10 cellular contexts compared by ENCODE assay signal in the genomic region with DNA sequence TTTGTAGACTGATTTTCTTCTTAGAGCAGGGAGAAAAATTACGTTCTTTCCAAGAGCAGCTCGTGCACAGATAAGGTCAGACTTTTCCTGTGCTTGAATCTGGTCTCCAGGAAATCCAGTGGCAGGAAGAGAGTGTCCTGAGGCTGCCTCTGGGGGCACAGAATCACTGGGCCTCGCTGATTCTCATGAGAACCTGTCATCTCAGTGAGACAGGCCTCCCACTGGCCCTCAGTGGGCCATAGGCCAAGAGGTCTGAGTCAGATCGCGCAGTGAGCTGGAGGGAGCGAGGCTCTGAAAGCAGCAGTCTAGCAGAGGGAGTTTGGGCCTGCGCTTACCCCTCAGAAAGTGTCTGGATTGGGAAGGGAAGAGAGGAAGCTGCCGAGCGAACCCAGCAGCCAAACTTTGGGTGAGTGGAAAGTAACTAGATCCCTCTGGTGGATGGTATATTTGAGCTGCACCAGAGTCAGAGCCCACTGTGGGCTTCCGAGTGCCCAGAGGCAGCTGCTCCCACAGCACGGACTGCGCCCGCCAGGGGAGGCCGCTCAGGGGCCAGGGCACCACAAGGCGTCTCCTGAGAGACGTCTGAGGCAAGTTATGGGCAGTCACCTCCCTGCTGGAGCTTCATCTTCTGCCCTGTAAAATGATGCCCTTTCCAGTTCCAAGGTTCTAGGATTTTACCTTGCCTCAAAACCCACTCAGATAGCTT. TPM values are rescaled to one million over a fixed set of nuclear protein-coding genes. Genes with fewer than 3 reads are reported as not detected.
DNase-seq lines count a peak whose midpoint lies in the region; ATAC-seq and TF ChIP-seq lines count a peak whose summit lies in the region.
"Had no signal": no experiment of that assay in that cellular context is flagged by ENCODE, and none has a peak within 500 bp of the region (broad histone marks: within the 10 kb centered on the region; RNA-seq: fewer than 3 reads in every experiment).

No MANE protein-coding gene starts in this region.

- peaks cover 43% of the 10 kb centered on the region for H3K4me1 ChIP-seq in vagina

- peaks cover 3% of the 10 kb centered on the region for H3K4me1 Mint-ChIP-seq in activated naive CD8-positive, alpha-beta T cell treated with anti-CD3 and anti-CD28 coated beads for 36 hours
- peaks cover 8% of the 10 kb centered on the region for H3K4me1 Mint-ChIP-seq in activated naive CD8-positive, alpha-beta T cell treated with anti-CD3 and anti-CD28 coated beads, Interleukin-2, amount 50 U/mL, for 24 hours

- H3K27ac ChIP-seq in coronary artery = peak overlapping the region; percentile 78
- peak overlapping the region; percentile 87 for H3K27ac ChIP-seq in vagina
- H3K27ac ChIP-seq: thyroid gland had no signal

- intact Hi-C loops in vagina (cut with DNase I) = no loop called here

- no peaks in the 10 kb centered on the region for H3K36me3 Mint-ChIP-seq in activated naive CD8-positive, alpha-beta T cell treated with anti-CD3 and anti-CD28 coated beads for 36 hours
- H3K36me3 Mint-ChIP-seq in activated naive CD8-positive, alpha-beta T cell treated with anti-CD3 and anti-CD28 coated beads, Interleukin-2, amount 50 U/mL, for 24 hours (ENCODE audit: low read depth) = no peaks in the 10 kb centered on the region

- H3K9me3 Mint-ChIP-seq in activated naive CD8-positive, alpha-beta T cell treated with anti-CD3 and anti-CD28 coated beads for 36 hours = no peaks in the 10 kb centered on the region
- no peaks in the 10 kb centered on the region for H3K9me3 Mint-ChIP-seq in activated naive CD8-positive, alpha-beta T cell treated with anti-CD3 and anti-CD28 coated beads, Interleukin-2, amount 50 U/mL, for 24 hours

- H3K9me3 ChIP-seq in vagina = no peaks in the 10 kb centered on the region
- H3K9me3 ChIP-seq: thyroid gland had no signal

- H3K4me3 ChIP-seq in coronary artery (peak overlapping the region; percentile 8), vagina (peak overlapping the region in 1 of 2 donors; percentile 29)
- H3K4me3 ChIP-seq: thyroid gland had no signal

- peaks cover 39% of the 10 kb centered on the region for H3K27me3 Mint-ChIP-seq in activated naive CD8-positive, alpha-beta T cell treated with anti-CD3 and anti-CD28 coated beads for 36 hours
- peaks cover 23% of the 10 kb centered on the region for H3K27me3 Mint-ChIP-seq in activated naive CD8-positive, alpha-beta T cell treated with anti-CD3 and anti-CD28 coated beads, Interleukin-2, amount 50 U/mL, for 24 hours

- no peaks in the 10 kb centered on the region for H3K27me3 ChIP-seq in vagina

- H3K36me3 ChIP-seq in vagina = no peaks in the 10 kb centered on the region
- H3K36me3 ChIP-seq: thyroid gland had no signal

- H3K4me3 Mint-ChIP-seq in activated naive CD8-positive, alpha-beta T cell treated with anti-CD3 and anti-CD28 coated beads for 36 hours = no peak overlapping the region
- no peak overlapping the region for H3K4me3 Mint-ChIP-seq in activated naive CD8-positive, alpha-beta T cell treated with anti-CD3 and anti-CD28 coated beads, Interleukin-2, amount 50 U/mL, for 24 hours

- ATAC-seq in activated naive CD8-positive, alpha-beta T cell treated with anti-CD3 and anti-CD28 coated beads, Interleukin-2, amount 50 U/mL, for 24 hours = no peak
- ATAC-seq in left lobe of liver = peak; percentile 6

- no peak for DNase-seq in activated naive CD8-positive, alpha-beta T cell treated with anti-CD3 and anti-CD28 coated beads for 36 hours
- no peak for DNase-seq in activated naive CD8-positive, alpha-beta T cell treated with anti-CD3 and anti-CD28 coated beads, Interleukin-2, amount 50 U/mL, for 24 hours
- DNase-seq in coronary artery (ENCODE audit: low spot score) = peak; percentile 87
- DNase-seq in left lobe of liver (ENCODE audit: low spot score) = no peak
- no peak for DNase-seq in vagina (ENCODE audit: extremely low spot score in 2 of 2)
- no peak for DNase-seq in stimulated activated CD4-positive, alpha-beta T cell treated with anti-CD3 and anti-CD28 coated beads, Interleukin-4, amount 100 ng/mL, for 24 hours
- no peak for DNase-seq in GM10266 (ENCODE audit: extremely low spot score)
- DNase-seq in activated CD8-positive, alpha-beta memory T cell treated with anti-CD3 and anti-CD28 coated beads, Interleukin-2, amount 50 U/mL, for 4 hours = no peak
- DNase-seq: NCI-H1092, thyroid gland had no signal

- TF ChIP-seq CTCF in coronary artery (IDR thresholded peaks at IDR 0.05) (no peak), vagina (IDR thresholded peaks at IDR 0.05) (no peak), GM10266 (IDR thresholded peaks at IDR 0.05; ENCODE audit: control insufficient read depth, insufficient read depth, low read depth, missing control alignments) (no peak)

- peak overlapping the region; percentile 52 for H3K27ac Mint-ChIP-seq in activated naive CD8-positive, alpha-beta T cell treated with anti-CD3 and anti-CD28 coated beads for 36 hours
- H3K27ac Mint-ChIP-seq in activated naive CD8-positive, alpha-beta T cell treated with anti-CD3 and anti-CD28 coated beads, Interleukin-2, amount 50 U/mL, for 24 hours = no peak overlapping the region

- no peak for TF ChIP-seq POLR2A in vagina (IDR thresholded peaks at IDR 0.05)

RNA-seq across cellular contexts. Expression of a gene that starts 8.2 kb away (rescaled TPM):
- not detected for total RNA-seq in activated naive CD8-positive, alpha-beta T cell treated with anti-CD3 and anti-CD28 coated beads for 36 hours
- total RNA-seq in left lobe of liver (3.5 TPM), vagina (9.3 TPM)

RNA-seq across cellular contexts. Expression of a gene that starts 24.2 kb away (rescaled TPM):
- 1 to 10 TPM; 5.9 to 6.0 TPM for total RNA-seq in activated naive CD8-positive, alpha-beta T cell treated with anti-CD3 and anti-CD28 coated beads for 36 hours
- total RNA-seq in left lobe of liver = 20.1 TPM
- 23.1 TPM for total RNA-seq in vagina
